11 cellular contexts compared by ENCODE assay signal in genomic region chr20:54004397-54004940, GRCh38.
DNase-seq lines count a peak whose midpoint lies in the region; ATAC-seq and TF ChIP-seq lines count a peak whose summit lies in the region.
"Had no signal": no experiment of that assay in that cellular context is flagged by ENCODE, and none has a peak within 500 bp of the region (broad histone marks: within the 10 kb centered on the region; RNA-seq: fewer than 3 reads in every experiment).

No MANE protein-coding gene starts in this region.

- H3K79me2 ChIP-seq in mammary epithelial cell (ENCODE audit: insufficient read depth, low read length): no peaks in the 10 kb centered on the region

- TF ChIP-seq POLR2A in breast epithelium (IDR thresholded peaks at IDR 0.05): no peak

- H2AFZ ChIP-seq in mammary epithelial cell (ENCODE audit: low read depth, low read length): no peak overlapping the region

- H3K27ac Mint-ChIP-seq in activated CD4-positive, alpha-beta memory T cell treated with anti-CD3 and anti-CD28 coated beads for 36 hours: no peak overlapping the region
- H3K27ac Mint-ChIP-seq in CD4-positive, alpha-beta memory T cell: peak overlapping the region in 1 of 7 donors; percentile 25

- peak; percentile 1 for DNase-seq in mammary epithelial cell
- DNase-seq in breast epithelium (ENCODE audit: low spot score in 2 of 2): no peak
- no peak for DNase-seq in hippocampal formation (lab: John Stamatoyannopoulos, UW)
- no peak for DNase-seq in activated CD4-positive, alpha-beta memory T cell treated with anti-CD3 and anti-CD28 coated beads for 36 hours
- DNase-seq in HuH-7 (ENCODE audit: low spot score): no peak
- no peak for DNase-seq in CD4-positive, alpha-beta memory T cell
- DNase-seq: NCI-H2171 had no signal

- H3K36me3 Mint-ChIP-seq in activated CD4-positive, alpha-beta memory T cell treated with anti-CD3 and anti-CD28 coated beads for 36 hours: peaks cover 5% of the 10 kb centered on the region
- H3K36me3 Mint-ChIP-seq in CD4-positive, alpha-beta memory T cell: peaks cover 5 to 6% of the 10 kb centered on the region in 2 donors

- H3K4me1 ChIP-seq in mammary epithelial cell (ENCODE audit: insufficient read depth, low read length) (no peaks in the 10 kb centered on the region), breast epithelium (no peaks in the 10 kb centered on the region)
- H3K4me1 ChIP-seq in CD4-positive, alpha-beta memory T cell (ENCODE audit: insufficient read depth, low read length): no peaks in the 10 kb centered on the region

- no peak overlapping the region for H3K9ac ChIP-seq in mammary epithelial cell (ENCODE audit: insufficient read depth, low read length)

- peaks cover 2% of the 10 kb centered on the region for H3K27me3 ChIP-seq in mammary epithelial cell (ENCODE audit: insufficient read depth, low read length)
- no peaks in the 10 kb centered on the region for H3K27me3 ChIP-seq in breast epithelium
- H3K27me3 ChIP-seq in CD4-positive, alpha-beta memory T cell (ENCODE audit: insufficient read depth, low read length): no peaks in the 10 kb centered on the region

- no peak overlapping the region for H3K4me3 Mint-ChIP-seq in activated CD4-positive, alpha-beta memory T cell treated with anti-CD3 and anti-CD28 coated beads for 36 hours
- H3K4me3 Mint-ChIP-seq in CD4-positive, alpha-beta memory T cell: no peak overlapping the region

- H3K36me3 ChIP-seq in mammary epithelial cell (ENCODE audit: insufficient read depth, low read length) (no peaks in the 10 kb centered on the region), breast epithelium (no peaks in the 10 kb centered on the region)
- H3K36me3 ChIP-seq in CD4-positive, alpha-beta memory T cell (ENCODE audit: insufficient read depth, low read length): no peaks in the 10 kb centered on the region

- no peaks in the 10 kb centered on the region for H4K20me1 ChIP-seq in mammary epithelial cell (ENCODE audit: insufficient read depth, low read length)

- POLR2A ChIA-PET in activated CD4-positive, alpha-beta memory T cell treated with anti-CD3 and anti-CD28 coated beads for 36 hours (lab: Charles Lee): no interaction called here
- POLR2A ChIA-PET in CD4-positive, alpha-beta memory T cell (lab: Charles Lee; ENCODE audit: partially characterized antibody): no interaction called here

- H3K27ac ChIP-seq in mammary epithelial cell (ENCODE audit: insufficient read depth, low read depth, low read length): no peak overlapping the region
- no peak overlapping the region for H3K27ac ChIP-seq in breast epithelium
- H3K27ac ChIP-seq in CD4-positive, alpha-beta memory T cell (ENCODE audit: low read depth, low read length): no peak overlapping the region
- H3K27ac ChIP-seq: SK-N-MC had no signal

- ATAC-seq in GM21786 (IDR thresholded peaks at IDR 0.05; ENCODE audit: unreplicated experiment): peak; percentile 97
- ATAC-seq in HG03354 (IDR thresholded peaks at IDR 0.05; ENCODE audit: poor library complexity, severe bottlenecking, unreplicated experiment): peak; percentile 98
- ATAC-seq: HepG2 had no signal

- H3K27me3 Mint-ChIP-seq in activated CD4-positive, alpha-beta memory T cell treated with anti-CD3 and anti-CD28 coated beads for 36 hours: peaks cover 10% of the 10 kb centered on the region
- peaks cover 15 to 16% of the 10 kb centered on the region in 2 donors for H3K27me3 Mint-ChIP-seq in CD4-positive, alpha-beta memory T cell

- intact Hi-C loops in mammary epithelial cell (cut with micrococcal nuclease) (no loop called here), breast epithelium (cut with DNase I; ENCODE audit: low total_unique reads) (no loop called here)
- intact Hi-C loops in activated CD4-positive, alpha-beta memory T cell treated with anti-CD3 and anti-CD28 coated beads for 36 hours (cut with micrococcal nuclease): no loop called here
- intact Hi-C loops in CD4-positive, alpha-beta memory T cell (cut with micrococcal nuclease): no loop called here

- H3K9me3 ChIP-seq in mammary epithelial cell (replicated peaks; ENCODE audit: insufficient read depth, low read length) (no peaks in the 10 kb centered on the region), breast epithelium (peaks cover 6 to 25% of the 10 kb centered on the region in 2 donors)
- peaks cover 0 to 16% of the 10 kb centered on the region in 2 donors for H3K9me3 ChIP-seq in CD4-positive, alpha-beta memory T cell (ENCODE audit: control insufficient read depth in 1 of 2, low read length in 2 of 2)

- peaks cover 26% of the 10 kb centered on the region for H3K9me3 Mint-ChIP-seq in activated CD4-positive, alpha-beta memory T cell treated with anti-CD3 and anti-CD28 coated beads for 36 hours
- H3K9me3 Mint-ChIP-seq in CD4-positive, alpha-beta memory T cell: peaks cover 3 to 33% (median 30%) of the 10 kb centered on the region in 8 donors

- no peak for TF ChIP-seq CTCF in mammary epithelial cell (conservative IDR thresholded peaks at IDR 0.05 in 1 of 2, IDR thresholded peaks at IDR 0.05 in 1 of 2; ENCODE audit: extremely low read depth in 1 of 2, insufficient read depth in 1 of 2, low read depth in 1 of 2, low read length in 2 of 2)
- no peak for TF ChIP-seq CTCF in breast epithelium (IDR thresholded peaks at IDR 0.05)

- peaks cover 2% of the 10 kb centered on the region for H3K4me1 Mint-ChIP-seq in activated CD4-positive, alpha-beta memory T cell treated with anti-CD3 and anti-CD28 coated beads for 36 hours (ENCODE audit: low read depth)
- no peaks in the 10 kb centered on the region for H3K4me1 Mint-ChIP-seq in CD4-positive, alpha-beta memory T cell

- no peak overlapping the region for H3K4me3 ChIP-seq in mammary epithelial cell (replicated peaks in 1 of 3; ENCODE audit: insufficient read depth in 1 of 3, low read depth in 2 of 3, low read length in 3 of 3)
- no peak overlapping the region for H3K4me3 ChIP-seq in breast epithelium
- no peak overlapping the region for H3K4me3 ChIP-seq in CD4-positive, alpha-beta memory T cell (ENCODE audit: low read length in 2 of 2)
- H3K4me3 ChIP-seq: SK-N-MC had no signal

- H3K4me2 ChIP-seq in mammary epithelial cell (ENCODE audit: insufficient read depth, low read depth, low read length): no peak overlapping the region

- dilution Hi-C loops in mammary epithelial cell (cut with HindIII; ENCODE audit: low sequenced_read_pairs): no loop called here

- CTCF ChIA-PET in mammary epithelial cell (lab: Charles Lee; ENCODE audit: low non-redundant PET): no interaction called here
- CTCF ChIA-PET in activated CD4-positive, alpha-beta memory T cell treated with anti-CD3 and anti-CD28 coated beads for 36 hours (lab: Charles Lee): no interaction called here
- CTCF ChIA-PET in CD4-positive, alpha-beta memory T cell (lab: Charles Lee; ENCODE audit: partially characterized antibody): interaction anchor here (0.6 kb wide), 1 partner anchor 898 kb away, joined by 3 read pairs; no protein-coding TSS in a partner anchor

- in situ Hi-C loops in mammary epithelial cell (cut with MboI; ENCODE audit: low sequenced_read_pairs in 2 of 2): no loop called here

- BruUV-seq in mammary epithelial cell (replicated peaks; lab: Mats Ljungman, UMichigan): no TSS peak
